In the genomic region with DNA sequence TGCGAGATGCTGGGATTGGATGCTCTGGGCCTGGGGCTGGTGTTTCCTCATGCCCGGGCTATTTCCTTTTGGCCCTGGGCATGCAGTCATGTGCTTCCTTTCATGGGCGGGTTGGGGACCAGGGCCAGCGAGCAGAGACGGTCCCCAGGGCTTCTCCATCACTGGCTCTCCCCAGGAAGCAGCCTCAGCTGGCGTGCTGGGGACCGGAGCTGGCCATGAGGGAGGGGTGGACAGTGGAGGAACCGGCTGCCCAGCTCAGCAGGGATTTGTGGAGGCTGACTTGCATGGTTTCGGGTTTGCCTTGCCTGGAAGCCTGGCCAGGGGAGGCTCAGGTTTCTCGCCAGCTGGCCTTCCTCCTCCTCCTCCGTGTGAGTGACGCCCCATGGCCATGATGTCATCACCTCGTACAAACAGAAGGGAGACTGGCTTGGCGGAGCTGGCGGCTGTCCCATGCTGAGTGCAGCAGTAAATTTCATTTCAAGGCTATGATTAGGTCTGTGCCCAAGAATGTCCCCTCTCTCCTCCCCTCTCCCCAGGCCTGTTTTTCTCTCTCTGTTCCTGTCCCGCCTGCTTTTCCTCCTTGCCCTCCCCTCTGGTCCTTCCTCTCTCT, we compare ENCODE assay signal across 8 cellular contexts. TPM values are rescaled to one million over a fixed set of nuclear protein-coding genes. Genes with fewer than 3 reads are reported as not detected.
DNase-seq lines count a peak whose midpoint lies in the region; ATAC-seq, FAIRE-seq and TF ChIP-seq lines count a peak whose summit lies in the region.

No MANE protein-coding gene starts in this region.

- H3K27me3 Mint-ChIP-seq in endodermal cell (ENCODE audit: insufficient read depth) = peaks cover 2% of the 10 kb centered on the region
- H3K27me3 Mint-ChIP-seq in memory B cell = peaks cover 9% of the 10 kb centered on the region

- TF ChIP-seq RAD21 in A549 (conservative IDR thresholded peaks at IDR 0.05 in 1 of 2, IDR thresholded peaks at IDR 0.05 in 1 of 2) = no peak

- no peaks in the 10 kb centered on the region for H3K9me3 ChIP-seq in A549
- peaks cover 0 to 4% (median 0%) of the 10 kb centered on the region in 4 donors for H3K9me3 ChIP-seq in Peyer's patch
- no peaks in the 10 kb centered on the region for H3K9me3 ChIP-seq in endodermal cell (ENCODE audit: control insufficient read depth, low read length)
- H3K9me3 ChIP-seq in thyroid gland = no peaks in the 10 kb centered on the region

- H3K27ac Mint-ChIP-seq in endodermal cell (peak overlapping the region; percentile 32), memory B cell (peak overlapping the region; percentile 71)

- intact Hi-C loops in thyroid gland (cut with DNase I) = no loop called here

- no peak for TF ChIP-seq CTCF in A549 (IDR thresholded peaks at IDR 0.05)
- TF ChIP-seq CTCF in Peyer's patch (IDR thresholded peaks at IDR 0.05) = no peak
- TF ChIP-seq CTCF in endodermal cell (conservative IDR thresholded peaks at IDR 0.05) = no peak
- TF ChIP-seq CTCF in thyroid gland (IDR thresholded peaks at IDR 0.05) = no peak

- ATAC-seq in A549 (peak; percentile 71 to 78), memory B cell (ENCODE audit: low read depth) (no peak), GM19351 (IDR thresholded peaks at IDR 0.05; ENCODE audit: unreplicated experiment) (no peak)

- H3K27me3 ChIP-seq in Peyer's patch (no peaks in the 10 kb centered on the region), endodermal cell (ENCODE audit: control insufficient read depth, insufficient read depth, low read length, poor library complexity, severe bottlenecking) (no peaks in the 10 kb centered on the region), thyroid gland (no peaks in the 10 kb centered on the region)

- 2% methylated on average over 16 of the region's 16 CpGs for WGBS in A549 (ENCODE audit: missing lambda C conversion rate)
- WGBS in endodermal cell (ENCODE audit: insufficient coverage in 1 of 2, insufficient read length in 1 of 2), 2 experiments = 54 to 74% methylated on average over 8 to 16 of the region's 16 CpGs
- 10 to 11% methylated on average over 8 to 13 of the region's 16 CpGs for WGBS in thyroid gland, 2 donors

- DNase-seq in A549 (ENCODE audit: low read depth in 1 of 2, low spot score in 1 of 2) (peak; percentile 92 to 94), HPDE6-E6E7 (ENCODE audit: extremely low spot score) (peak; percentile 76), Peyer's patch (peak; percentile 46 to 90 (median 77)), endodermal cell (peak; percentile 83), memory B cell (ENCODE audit: low spot score in 2 of 2) (no peak), thyroid gland (peak; percentile 94), cortex of kidney (lab: John Stamatoyannopoulos, UW) (no peak)

- no peak overlapping the region for H3K9ac ChIP-seq in endodermal cell (ENCODE audit: extremely low read depth, low read length, poor library complexity, severe bottlenecking)

- H3K4me3 Mint-ChIP-seq in endodermal cell (no peak overlapping the region), memory B cell (no peak overlapping the region)

- peaks cover 4% of the 10 kb centered on the region for H3K4me1 Mint-ChIP-seq in endodermal cell
- peaks cover 9% of the 10 kb centered on the region for H3K4me1 Mint-ChIP-seq in memory B cell

- TF ChIP-seq EP300 in A549 (IDR thresholded peaks at IDR 0.05) = peak in 1 of 2 experiments; percentile 45; a peak in 1 of 5 replicates

- no peaks in the 10 kb centered on the region for H3K9me3 Mint-ChIP-seq in endodermal cell
- no peaks in the 10 kb centered on the region for H3K9me3 Mint-ChIP-seq in memory B cell

- H3K4me1 ChIP-seq in A549 (peaks cover 56% of the 10 kb centered on the region), Peyer's patch (peaks cover 0 to 25% (median 3%) of the 10 kb centered on the region in 4 donors), endodermal cell (ENCODE audit: control insufficient read depth, insufficient read depth, low read length) (no peaks in the 10 kb centered on the region), thyroid gland (peaks cover 14 to 29% of the 10 kb centered on the region in 2 donors)

- peak overlapping the region; percentile 89 for H3K4me2 ChIP-seq in A549

- FAIRE-seq in A549 (lab: Jason Lieb, UNC) = peak; percentile 96

- CTCF ChIA-PET in A549 (lab: Yijun Ruan, JAX) = interaction anchor here (0.8 to 13.7 kb wide), 5 partner anchors 24 to 68 kb away, joined by 3 to 169 read pairs (median 7); no protein-coding TSS in a partner anchor

- POLR2A ChIA-PET in A549 (lab: Yijun Ruan, JAX) = interaction anchor here (1.1 to 3.5 kb wide), 5 partner anchors 10 to 93 kb away, joined by 3 to 20 read pairs (median 5); partner anchors contain the start of gene TIMP2

- H3K36me3 Mint-ChIP-seq in endodermal cell (ENCODE audit: low read depth) (no peaks in the 10 kb centered on the region), memory B cell (no peaks in the 10 kb centered on the region)

- TF ChIP-seq POLR2A in A549 (IDR thresholded peaks at IDR 0.05; ENCODE audit: low read length) (peak; percentile 46), Peyer's patch (IDR thresholded peaks at IDR 0.05) (no peak), thyroid gland (IDR thresholded peaks at IDR 0.05) (peak in 1 of 2 donors; percentile 19)

- H3K36me3 ChIP-seq in Peyer's patch (no peaks in the 10 kb centered on the region), endodermal cell (ENCODE audit: control insufficient read depth, insufficient read depth, low read length) (no peaks in the 10 kb centered on the region), thyroid gland (no peaks in the 10 kb centered on the region)

- H3K27ac ChIP-seq in A549 (peak overlapping the region; percentile 91 to 97), Peyer's patch (peak overlapping the region; percentile 63 to 88 (median 72)), endodermal cell (ENCODE audit: low read depth, low read length) (peak overlapping the region; percentile 65), thyroid gland (peak overlapping the region; percentile 77 to 94 (median 86))

- peak overlapping the region; percentile 26 for H3K4me3 ChIP-seq in A549
- peak overlapping the region in 1 of 4 donors; percentile 19 for H3K4me3 ChIP-seq in Peyer's patch
- H3K4me3 ChIP-seq in endodermal cell (ENCODE audit: low read length) = no peak overlapping the region
- H3K4me3 ChIP-seq in thyroid gland (replicated peaks in 1 of 3) = no peak overlapping the region

TF ChIP-seq in A549, 52 proteins besides CTCF, POLR2A, EP300 and RAD21 (continues in another document):
- TF ChIP-seq RFX5 (IDR thresholded peaks at IDR 0.05) (0 out of 2 replicates have a peak, but pooled peaks have one; percentile 27), NPAS2 (CRISPR knock-in tag; IDR thresholded peaks at IDR 0.05; ENCODE audit: borderline replicate concordance) (no peak), FOSB (CRISPR knock-in tag; IDR thresholded peaks at IDR 0.05) (no peak), CEBPB (IDR thresholded peaks at IDR 0.05) (0 out of 4 replicates have a peak, but pooled peaks of 1 of the 2 experiments have one; percentile 35), ESRRA (IDR thresholded peaks at IDR 0.05; ENCODE audit: borderline replicate concordance, low read length) (no peak), USF2 (IDR thresholded peaks at IDR 0.05) (0 out of 2 replicates have a peak, but pooled peaks have one; percentile 38), GATA3 (IDR thresholded peaks at IDR 0.05; ENCODE audit: borderline replicate concordance) (peak; percentile 68; the same call in 1 of the 2 replicates), JUN (IDR thresholded peaks at IDR 0.05) (peak in 1 of 2 experiments; percentile 46; a peak in 1 of 5 replicates), JUNB (IDR thresholded peaks at IDR 0.05) (0 out of 2 replicates have a peak, but pooled peaks have one; percentile 27)

RNA-seq across cellular contexts. Expression of gene TIMP2, which starts 8.9 kb away (rescaled TPM):
- polyA plus RNA-seq in A549 (2011; rRNA removed) = 68.1 and 77.8 TPM in 2 replicates
- polyA plus RNA-seq in A549 (2012; cell fraction: cytosol; rRNA removed) = 91.7 and 124 TPM in 2 replicates
- polyA plus RNA-seq in A549 (2012; cell fraction: nucleus; rRNA removed) = 128 and 136 TPM in 2 replicates
- 140 to 170 TPM (median 166 TPM) in 3 replicates for polyA plus RNA-seq in A549 (2017; fragmentation: RNase III; extraction: RNeasy Plus Mini Kit Qiagen cat#74134 plus additional on column Dnase treatment)
- 46.2 and 57.5 TPM in 2 replicates for polyA minus RNA-seq in A549 (2011; rRNA and poly(A)+ RNA removed)
- total RNA-seq in Peyer's patch = 10 to 100 TPM; 27.2 to 73.2 (median 45.0) TPM
- total RNA-seq in endodermal cell = 10 to 100 TPM; 36.9 to 42.7 TPM
- polyA plus RNA-seq in endodermal cell (2013, experiment 1 of 2) = 61.1 TPM
- polyA plus RNA-seq in endodermal cell (2013, experiment 2 of 2) = 60.7 TPM
- 100 to 1,000 TPM in 1 of 4 donors, 10 to 100 TPM in 3; 52.9 to 133 (median 82.2) TPM for total RNA-seq in thyroid gland

RNA-seq across cellular contexts. Expression of gene CEP295NL, which starts 31.1 kb away (rescaled TPM):
- polyA plus RNA-seq in A549 (2011; rRNA removed) (0.09 and 0.10 TPM in 2 replicates), A549 (2017; fragmentation: RNase III; extraction: RNeasy Plus Mini Kit Qiagen cat#74134 plus additional on column Dnase treatment) (0.13 to 0.34 TPM (median 0.29 TPM) in 3 replicates)
- 0.03 and 0.05 TPM in 2 replicates for polyA plus RNA-seq in A549 (2012; cell fraction: cytosol; rRNA removed)
- polyA plus RNA-seq in A549 (2012; cell fraction: nucleus; rRNA removed) = 0.36 and 0.43 TPM in 2 replicates
- 0.37 and 0.63 TPM in 2 replicates for polyA minus RNA-seq in A549 (2011; rRNA and poly(A)+ RNA removed)
- total RNA-seq in Peyer's patch (10 to 100 TPM in 2 of 4 donors, 1 to 10 TPM in 2; 1.1 to 45.4 (median 9.1) TPM), endodermal cell (1 to 10 TPM in 1 of 2 donors, under 1 TPM in 1; 0.97 to 2.2 TPM), thyroid gland (1 to 10 TPM in 3 of 4 donors, under 1 TPM in 1; 0.67 to 1.6 (median 1.4) TPM)
- 0.43 TPM for polyA plus RNA-seq in endodermal cell (2013, experiment 1 of 2)
- polyA plus RNA-seq in endodermal cell (2013, experiment 2 of 2) = 0.37 TPM

RNA-seq across cellular contexts. Expression of gene LGALS3BP, which starts 45.7 kb away (rescaled TPM):
- 28.3 and 32.3 TPM in 2 replicates for polyA plus RNA-seq in A549 (2011; rRNA removed)
- polyA plus RNA-seq in A549 (2012; cell fraction: cytosol; rRNA removed) = 21.3 and 28.5 TPM in 2 replicates
- 104 and 148 TPM in 2 replicates for polyA plus RNA-seq in A549 (2012; cell fraction: nucleus; rRNA removed)
- polyA plus RNA-seq in A549 (2017; fragmentation: RNase III; extraction: RNeasy Plus Mini Kit Qiagen cat#74134 plus additional on column Dnase treatment) = 59.5 to 66.1 TPM (median 60.0 TPM) in 3 replicates
- polyA minus RNA-seq in A549 (2011; rRNA and poly(A)+ RNA removed) = 34.3 and 41.5 TPM in 2 replicates
- 1,000 to 10,000 TPM in 3 of 4 donors, 100 to 1,000 TPM in 1; 202 to 2,181 (median 1,427) TPM for total RNA-seq in Peyer's patch
- total RNA-seq in endodermal cell = 10 to 100 TPM; 23.3 to 71.4 TPM
- polyA plus RNA-seq in endodermal cell (2013, experiment 1 of 2) = 51.4 TPM
- polyA plus RNA-seq in endodermal cell (2013, experiment 2 of 2) = 47.9 TPM
- 100 to 1,000 TPM; 193 to 443 (median 390) TPM for total RNA-seq in thyroid gland

Comparison
In these comparisons a context has a peak if more than half of its experiments do, and no peak if none do; other contexts are left out.
1. ATAC-seq: peak in A549 (2 of 2); none in memory B cell (single experiment) and GM19351 (single experiment).
2. DNase-seq: peak in A549 (2 of 2), HPDE6-E6E7 (single experiment), Peyer's patch (3 of 3), endodermal cell (single experiment) and thyroid gland (2 of 2); none in memory B cell (0 of 2) and cortex of kidney (single experiment).
3. Peak in every context shown above with its lines, with median percentiles within 50 percentile points of each other: H3K27ac ChIP-seq.